Comparison of ENCODE assay signal across 1 cellular context in genomic region chr6:37111156-37111461, GRCh38.
TF ChIP-seq lines count a peak whose summit lies in the region.

No MANE protein-coding gene starts in this region.

TF ChIP-seq in HepG2, 621 proteins besides CTCF, POLR2A, EP300 and RAD21:
- TF ChIP-seq PAF1 (CRISPR knock-in tag; IDR thresholded peaks at IDR 0.05) (no peak), ZNF343 (CRISPR knock-in tag; IDR thresholded peaks at IDR 0.05) (no peak), ATAD3A (CRISPR knock-in tag; IDR thresholded peaks at IDR 0.05) (no peak), ZNF772 (CRISPR knock-in tag; IDR thresholded peaks at IDR 0.05) (no peak), ZNF564 (CRISPR knock-in tag; IDR thresholded peaks at IDR 0.05) (0 out of 2 replicates have a peak, but pooled peaks have one; percentile 27), IRX3 (CRISPR knock-in tag; IDR thresholded peaks at IDR 0.05; ENCODE audit: borderline replicate concordance, low read depth) (no peak), CSRNP2 (CRISPR knock-in tag; conservative IDR thresholded peaks at IDR 0.05; ENCODE audit: low read depth) (no peak), KLF6 (CRISPR knock-in tag; IDR thresholded peaks at IDR 0.05) (no peak), KMT2A (CRISPR knock-in tag; IDR thresholded peaks at IDR 0.05) (no peak), ZNF124 (CRISPR knock-in tag; IDR thresholded peaks at IDR 0.05) (no peak), ZNF121 (CRISPR knock-in tag; IDR thresholded peaks at IDR 0.05) (no peak), ZNF143 (CRISPR knock-in tag; IDR thresholded peaks at IDR 0.05) (no peak), ZNF335 (CRISPR knock-in tag; IDR thresholded peaks at IDR 0.05) (0 out of 2 replicates have a peak, but pooled peaks have one; percentile 5), ZBTB44 (CRISPR knock-in tag; IDR thresholded peaks at IDR 0.05) (no peak), ZIK1 (CRISPR knock-in tag; IDR thresholded peaks at IDR 0.05; ENCODE audit: borderline replicate concordance, low read depth) (0 out of 2 replicates have a peak, but pooled peaks have one; percentile 18), ZBTB7A (CRISPR knock-in tag; IDR thresholded peaks at IDR 0.05) (no peak), RFXAP (CRISPR knock-in tag; IDR thresholded peaks at IDR 0.05; ENCODE audit: borderline replicate concordance) (no peak), POGZ (CRISPR knock-in tag; IDR thresholded peaks at IDR 0.05) (peak; percentile 3; the same call in 1 of the 2 replicates), NCOA1 (CRISPR knock-in tag; IDR thresholded peaks at IDR 0.05) (0 out of 2 replicates have a peak, but pooled peaks have one; percentile 25), ZFAT (CRISPR knock-in tag; conservative IDR thresholded peaks at IDR 0.05) (no peak), ZSCAN31 (CRISPR knock-in tag; IDR thresholded peaks at IDR 0.05; ENCODE audit: low read depth) (0 out of 2 replicates have a peak, but pooled peaks have one; percentile 35), SP4 (CRISPR knock-in tag; IDR thresholded peaks at IDR 0.05) (no peak)
TF ChIP-seq in HepG2: peak in this region for 6.
